1 cellular context compared by ENCODE assay signal in genomic region chr12:120736404-120737331, GRCh38.
TF ChIP-seq lines count a peak whose summit lies in the region.

No MANE protein-coding gene starts in this region.

TF ChIP-seq in HepG2, 621 proteins besides CTCF, POLR2A, EP300 and RAD21:
- TF ChIP-seq SMARCE1 (IDR thresholded peaks at IDR 0.05; ENCODE audit: borderline replicate concordance) (no peak), AGO2 (optimal IDR thresholded peaks at IDR 0.05; ENCODE audit: low read depth, low read length) (peak; percentile 36)
